In the genomic region with DNA sequence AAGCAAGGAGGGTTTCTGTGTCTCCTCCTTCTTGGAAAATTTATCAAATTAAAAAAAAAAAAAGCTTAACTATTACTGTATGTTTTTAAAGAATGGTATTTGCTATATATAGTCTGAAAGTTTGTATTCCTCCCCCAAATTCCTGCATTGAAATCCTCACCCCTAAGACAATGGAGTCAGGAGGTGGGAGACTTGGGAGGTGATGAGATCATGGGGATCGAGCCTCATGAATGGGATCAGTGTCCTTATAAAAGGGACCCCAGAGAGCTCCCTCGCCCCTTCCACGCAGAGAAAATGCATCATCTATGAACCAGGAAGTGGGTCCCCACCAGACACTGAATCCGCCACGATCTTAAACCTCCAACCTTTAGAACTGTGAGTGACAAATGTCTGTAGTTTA, we compare ENCODE assay signal across 17 cellular contexts. TPM values are rescaled to one million over a fixed set of nuclear protein-coding genes. Genes with fewer than 3 reads are reported as not detected.
A peak's percentile ranks its signal among the peaks of the same experiment; 100 is the strongest.
DNase-seq lines count a peak whose midpoint lies in the region; ATAC-seq and TF ChIP-seq lines count a peak whose summit lies in the region.
"Had no signal": no experiment of that assay in that cellular context is flagged by ENCODE, and none has a peak within 500 bp of the region (broad histone marks: within the 10 kb centered on the region; RNA-seq: fewer than 3 reads in every experiment).

No MANE protein-coding gene starts in this region.

- H2BK15ac ChIP-seq in mesendoderm (replicated peaks; ENCODE audit: low read depth): no peak overlapping the region

- H3K79me1 ChIP-seq in mesendoderm (ENCODE audit: low read length): peaks cover 23% of the 10 kb centered on the region

- no peaks in the 10 kb centered on the region for H3K27me3 ChIP-seq in GM23338 (ENCODE audit: insufficient read depth)
- no peaks in the 10 kb centered on the region for H3K27me3 ChIP-seq in mesendoderm (ENCODE audit: insufficient read depth, low read length, poor library complexity)

- H3K4me1 ChIP-seq in GM23338 (ENCODE audit: insufficient read depth) (peaks cover 18% of the 10 kb centered on the region), mesendoderm (ENCODE audit: control insufficient read depth, low read depth, low read length) (no peaks in the 10 kb centered on the region)

- H2BK5ac ChIP-seq in mesendoderm (ENCODE audit: low read length): no peak overlapping the region

- H3K18ac ChIP-seq in mesendoderm (ENCODE audit: low read length): no peak overlapping the region

- peak; percentile 69 for ATAC-seq in GM23338
- ATAC-seq in central memory CD8-positive, alpha-beta T cell (replicated peaks; ENCODE audit: extremely low read depth, poor library complexity, severe bottlenecking): no peak
- no peak for ATAC-seq in stimulated activated naive B cell treated with anti-CD40 and anti-IgM and Interleukin-4, amounts not matched to agents 10 μg/mL and 1 μg/mL and 100 μg/mL, for 72 hours (replicated peaks)
- no peak for ATAC-seq in HG03469 (IDR thresholded peaks at IDR 0.05; ENCODE audit: unreplicated experiment)
- ATAC-seq in GM19397 (IDR thresholded peaks at IDR 0.05; ENCODE audit: unreplicated experiment): no peak
- ATAC-seq: Panc1 had no signal

- H3K56ac ChIP-seq in mesendoderm (ENCODE audit: low read length): peak overlapping the region; percentile 64

- no peak overlapping the region for H3K4me3 Mint-ChIP-seq in GM23338
- no peak overlapping the region for H3K4me3 Mint-ChIP-seq in central memory CD8-positive, alpha-beta T cell
- H3K4me3 Mint-ChIP-seq in stimulated activated naive B cell treated with anti-CD40 and anti-IgM and Interleukin-4, amounts not matched to agents 10 μg/mL and 1 μg/mL and 100 μg/mL, for 72 hours: no peak overlapping the region

- H2AK5ac ChIP-seq in mesendoderm (ENCODE audit: low read length): no peak overlapping the region

- no CpG with 5 or more reads among the region's 5 CpGs for WGBS in mesendoderm (ENCODE audit: extremely low coverage, insufficient coverage, low lambda C conversion rate)

- no peak overlapping the region for H2BK120ac ChIP-seq in mesendoderm (ENCODE audit: low read depth, low read length)

- no peaks in the 10 kb centered on the region for H3K36me3 ChIP-seq in GM23338 (ENCODE audit: insufficient read depth)
- no peaks in the 10 kb centered on the region for H3K36me3 ChIP-seq in mesendoderm (ENCODE audit: control insufficient read depth, insufficient read depth, low read length)

- H4K20me1 ChIP-seq in GM23338 (replicated peaks; ENCODE audit: insufficient read depth): no peaks in the 10 kb centered on the region

- peaks cover 32% of the 10 kb centered on the region for H3K9me3 Mint-ChIP-seq in GM23338
- peaks cover 10% of the 10 kb centered on the region for H3K9me3 Mint-ChIP-seq in central memory CD8-positive, alpha-beta T cell
- H3K9me3 Mint-ChIP-seq in stimulated activated naive B cell treated with anti-CD40 and anti-IgM and Interleukin-4, amounts not matched to agents 10 μg/mL and 1 μg/mL and 100 μg/mL, for 72 hours: peaks cover 0 to 4% of the 10 kb centered on the region in 2 donors

- H3K4me3 ChIP-seq in GM23338: no peak overlapping the region
- H3K4me3 ChIP-seq in mesendoderm (ENCODE audit: low read length): no peak overlapping the region

- H4K5ac ChIP-seq in mesendoderm (ENCODE audit: low read length): peak overlapping the region; percentile 33

- TF ChIP-seq CTCF in GM23338 (conservative IDR thresholded peaks at IDR 0.05; ENCODE audit: low read depth in 2 of 2): no peak

- peak; percentile 63 for DNase-seq in GM23338 (ENCODE audit: low spot score)
- no peak for DNase-seq in central memory CD8-positive, alpha-beta T cell (ENCODE audit: low spot score in 2 of 2)
- peak; percentile 61 for DNase-seq in mesendoderm
- DNase-seq in stimulated activated naive B cell treated with anti-CD40 and anti-IgM and Interleukin-4, amounts not matched to agents 10 μg/mL and 1 μg/mL and 100 μg/mL, for 72 hours: no peak
- DNase-seq in SHP77 (lab: John Stamatoyannopoulos, UW): no peak
- DNase-seq: COR-L47, DMS153, GOT3, Kasumi-1, NCI-H1930, NCI-H2171, NCI-H446 treated with DMSO at 0.1 percent for 48 hours, NCI-H774, SHP77 treated with DMSO at 0.1 percent for 48 hours had no signal

- no peak overlapping the region for H2AFZ ChIP-seq in GM23338

- H3K27ac ChIP-seq in GM23338 (ENCODE audit: low read depth): peak overlapping the region; percentile 85
- H3K27ac ChIP-seq in mesendoderm (ENCODE audit: low read depth, low read length): no peak overlapping the region

- H3K9ac ChIP-seq in mesendoderm (ENCODE audit: low read length): peak overlapping the region; percentile 36

- peak overlapping the region; percentile 11 for H3K4me2 ChIP-seq in GM23338
- H3K4me2 ChIP-seq in mesendoderm (ENCODE audit: low read length): no peak overlapping the region

- peak overlapping the region; percentile 90 for H3K27ac Mint-ChIP-seq in GM23338
- peak overlapping the region; percentile 24 for H3K27ac Mint-ChIP-seq in central memory CD8-positive, alpha-beta T cell (ENCODE audit: low read depth)
- peak overlapping the region; percentile 56 for H3K27ac Mint-ChIP-seq in stimulated activated naive B cell treated with anti-CD40 and anti-IgM and Interleukin-4, amounts not matched to agents 10 μg/mL and 1 μg/mL and 100 μg/mL, for 72 hours

- H3K27me3 Mint-ChIP-seq in GM23338 (ENCODE audit: insufficient read depth, low read depth, poor library complexity): peaks cover 15% of the 10 kb centered on the region
- H3K27me3 Mint-ChIP-seq in central memory CD8-positive, alpha-beta T cell: no peaks in the 10 kb centered on the region
- no peaks in the 10 kb centered on the region for H3K27me3 Mint-ChIP-seq in stimulated activated naive B cell treated with anti-CD40 and anti-IgM and Interleukin-4, amounts not matched to agents 10 μg/mL and 1 μg/mL and 100 μg/mL, for 72 hours

- H3K79me2 ChIP-seq in GM23338 (replicated peaks; ENCODE audit: insufficient read depth) (peaks cover 77% of the 10 kb centered on the region), mesendoderm (ENCODE audit: control insufficient read depth, insufficient read depth, low read length) (peaks cover 10% of the 10 kb centered on the region)

- H3K4ac ChIP-seq in mesendoderm (ENCODE audit: low read depth, low read length): no peak overlapping the region

- H4K8ac ChIP-seq in mesendoderm (ENCODE audit: low read depth, low read length): no peak overlapping the region

- H3K9me2 ChIP-seq in GM23338 (ENCODE audit: insufficient read depth): no peaks in the 10 kb centered on the region

- peaks cover 7% of the 10 kb centered on the region; the same call in 1 of the 2 replicates for H3F3A ChIP-seq in GM23338 (replicated peaks; ENCODE audit: low read depth)

- no peak overlapping the region for H3K23ac ChIP-seq in mesendoderm (ENCODE audit: low read length)

- H3K4me1 Mint-ChIP-seq in GM23338: peaks cover 20% of the 10 kb centered on the region
- peaks cover 17% of the 10 kb centered on the region for H3K4me1 Mint-ChIP-seq in central memory CD8-positive, alpha-beta T cell
- H3K4me1 Mint-ChIP-seq in stimulated activated naive B cell treated with anti-CD40 and anti-IgM and Interleukin-4, amounts not matched to agents 10 μg/mL and 1 μg/mL and 100 μg/mL, for 72 hours: peaks cover 7 to 29% of the 10 kb centered on the region in 2 donors

- H3K36me3 Mint-ChIP-seq in GM23338 (ENCODE audit: low read depth): peaks cover 64% of the 10 kb centered on the region
- H3K36me3 Mint-ChIP-seq in central memory CD8-positive, alpha-beta T cell (ENCODE audit: insufficient read depth): peaks cover 2% of the 10 kb centered on the region
- H3K36me3 Mint-ChIP-seq in stimulated activated naive B cell treated with anti-CD40 and anti-IgM and Interleukin-4, amounts not matched to agents 10 μg/mL and 1 μg/mL and 100 μg/mL, for 72 hours: peaks cover 32 to 48% of the 10 kb centered on the region in 2 donors

TF ChIP-seq in GM23338, 12 proteins besides CTCF, POLR2A, EP300 and RAD21 (continues in another document):
- no peak for TF ChIP-seq POLR2AphosphoS5 (IDR thresholded peaks at IDR 0.05; ENCODE audit: low read depth)
- TF ChIP-seq, protein P1, sequence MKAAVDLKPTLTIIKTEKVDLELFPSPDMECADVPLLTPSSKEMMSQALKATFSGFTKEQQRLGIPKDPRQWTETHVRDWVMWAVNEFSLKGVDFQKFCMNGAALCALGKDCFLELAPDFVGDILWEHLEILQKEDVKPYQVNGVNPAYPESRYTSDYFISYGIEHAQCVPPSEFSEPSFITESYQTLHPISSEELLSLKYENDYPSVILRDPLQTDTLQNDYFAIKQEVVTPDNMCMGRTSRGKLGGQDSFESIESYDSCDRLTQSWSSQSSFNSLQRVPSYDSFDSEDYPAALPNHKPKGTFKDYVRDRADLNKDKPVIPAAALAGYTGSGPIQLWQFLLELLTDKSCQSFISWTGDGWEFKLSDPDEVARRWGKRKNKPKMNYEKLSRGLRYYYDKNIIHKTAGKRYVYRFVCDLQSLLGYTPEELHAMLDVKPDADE (IDR thresholded peaks at IDR 0.05): no peak

RNA-seq across cellular contexts. Expression of gene DHRSX, which starts 50.1 kb away (rescaled TPM):
- total RNA-seq in GM23338 (2014; rRNA removed; shearing (Covaris generic)): 18.5 and 33.9 TPM in 2 replicates
- polyA plus RNA-seq in GM23338 (2016; fragmentation: Nextera tagmentation; extraction: Ambion mirVana): 43.0 and 44.3 TPM in 2 replicates
- 15.7 TPM for polyA plus RNA-seq in mesendoderm (2013, experiment 1 of 2)
- polyA plus RNA-seq in mesendoderm (2013, experiment 2 of 2): 15.1 TPM

RNA-seq across cellular contexts. Expression of gene ZBED1, which starts 50.1 kb away (rescaled TPM):
- total RNA-seq in GM23338 (2014; rRNA removed; shearing (Covaris generic)): 43.8 and 45.0 TPM in 2 replicates
- 16.1 and 16.4 TPM in 2 replicates for polyA plus RNA-seq in GM23338 (2016; fragmentation: Nextera tagmentation; extraction: Ambion mirVana)
- 19.3 TPM for polyA plus RNA-seq in mesendoderm (2013, experiment 1 of 2)
- polyA plus RNA-seq in mesendoderm (2013, experiment 2 of 2): 17.8 TPM

Comparison
In these comparisons a context has a peak if more than half of its experiments do, and no peak if none do; other contexts are left out.
1. DNase-seq: peak in GM23338 (single experiment) and mesendoderm (single experiment); none in central memory CD8-positive, alpha-beta T cell (0 of 2), stimulated activated naive B cell treated with anti-CD40 and anti-IgM and Interleukin-4, amounts not matched to agents 10 μg/mL and 1 μg/mL and 100 μg/mL, for 72 hours (single experiment) and SHP77 (0 of 2).
2. H3K27ac Mint-ChIP-seq: peak in every context shown above with its lines; median percentile 90 in GM23338; 56 in stimulated activated naive B cell treated with anti-CD40 and anti-IgM and Interleukin-4, amounts not matched to agents 10 μg/mL and 1 μg/mL and 100 μg/mL, for 72 hours; 24 in central memory CD8-positive, alpha-beta T cell.